3 cellular contexts compared by ENCODE assay signal in genomic region chr6:53306819-53307347, GRCh38.
TF ChIP-seq lines count a peak whose summit lies in the region.

No MANE protein-coding gene starts in this region.

TF ChIP-seq in SK-N-SH, 30 proteins besides CTCF, POLR2A, EP300 and RAD21 (continued from another document):
- TF ChIP-seq TCF12 (IDR thresholded peaks at IDR 0.05), result peak; percentile 25; the same call in 1 of the 2 replicates

TF ChIP-seq in SK-N-SH treated with all-trans-retinoic acid at 6 μM for 48 hours, 23 proteins besides CTCF, POLR2A, EP300 and RAD21 (continued from another document):
- TF ChIP-seq CREB5 (CRISPR knock-in tag; IDR thresholded peaks at IDR 0.05; ENCODE audit: low read depth), result no peak
- TF ChIP-seq ARNTL (CRISPR knock-in tag; IDR thresholded peaks at IDR 0.05; ENCODE audit: borderline replicate concordance, low read depth), result no peak
- TF ChIP-seq CSRNP3 (CRISPR knock-in tag; IDR thresholded peaks at IDR 0.05), result no peak
- TF ChIP-seq BACH2 (CRISPR knock-in tag; IDR thresholded peaks at IDR 0.05; ENCODE audit: borderline replicate concordance), result no peak
- TF ChIP-seq ZNF565 (CRISPR knock-in tag; conservative IDR thresholded peaks at IDR 0.05; ENCODE audit: low read depth), result no peak
- TF ChIP-seq ZC3H10 (CRISPR knock-in tag; IDR thresholded peaks at IDR 0.05), result no peak
- TF ChIP-seq, protein P1, sequence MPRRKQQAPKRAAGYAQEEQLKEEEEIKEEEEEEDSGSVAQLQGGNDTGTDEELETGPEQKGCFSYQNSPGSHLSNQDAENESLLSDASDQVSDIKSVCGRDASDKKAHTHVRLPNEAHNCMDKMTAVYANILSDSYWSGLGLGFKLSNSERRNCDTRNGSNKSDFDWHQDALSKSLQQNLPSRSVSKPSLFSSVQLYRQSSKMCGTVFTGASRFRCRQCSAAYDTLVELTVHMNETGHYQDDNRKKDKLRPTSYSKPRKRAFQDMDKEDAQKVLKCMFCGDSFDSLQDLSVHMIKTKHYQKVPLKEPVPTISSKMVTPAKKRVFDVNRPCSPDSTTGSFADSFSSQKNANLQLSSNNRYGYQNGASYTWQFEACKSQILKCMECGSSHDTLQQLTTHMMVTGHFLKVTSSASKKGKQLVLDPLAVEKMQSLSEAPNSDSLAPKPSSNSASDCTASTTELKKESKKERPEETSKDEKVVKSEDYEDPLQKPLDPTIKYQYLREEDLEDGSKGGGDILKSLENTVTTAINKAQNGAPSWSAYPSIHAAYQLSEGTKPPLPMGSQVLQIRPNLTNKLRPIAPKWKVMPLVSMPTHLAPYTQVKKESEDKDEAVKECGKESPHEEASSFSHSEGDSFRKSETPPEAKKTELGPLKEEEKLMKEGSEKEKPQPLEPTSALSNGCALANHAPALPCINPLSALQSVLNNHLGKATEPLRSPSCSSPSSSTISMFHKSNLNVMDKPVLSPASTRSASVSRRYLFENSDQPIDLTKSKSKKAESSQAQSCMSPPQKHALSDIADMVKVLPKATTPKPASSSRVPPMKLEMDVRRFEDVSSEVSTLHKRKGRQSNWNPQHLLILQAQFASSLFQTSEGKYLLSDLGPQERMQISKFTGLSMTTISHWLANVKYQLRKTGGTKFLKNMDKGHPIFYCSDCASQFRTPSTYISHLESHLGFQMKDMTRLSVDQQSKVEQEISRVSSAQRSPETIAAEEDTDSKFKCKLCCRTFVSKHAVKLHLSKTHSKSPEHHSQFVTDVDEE (CRISPR knock-in tag; IDR thresholded peaks at IDR 0.05), result no peak
- no peak for TF ChIP-seq ISL1 (CRISPR knock-in tag; IDR thresholded peaks at IDR 0.05)
- no peak for TF ChIP-seq SNAI2 (CRISPR knock-in tag; IDR thresholded peaks at IDR 0.05)
- no peak for TF ChIP-seq OSR1 (CRISPR knock-in tag; IDR thresholded peaks at IDR 0.05)
- TF ChIP-seq TOX (CRISPR knock-in tag; IDR thresholded peaks at IDR 0.05; ENCODE audit: borderline replicate concordance), result no peak
- no peak for TF ChIP-seq POU6F1 (CRISPR knock-in tag; IDR thresholded peaks at IDR 0.05; ENCODE audit: borderline replicate concordance, low read depth)
- no peak for TF ChIP-seq PPARA (CRISPR knock-in tag; IDR thresholded peaks at IDR 0.05; ENCODE audit: borderline replicate concordance)
- TF ChIP-seq GLIS3 (CRISPR knock-in tag; IDR thresholded peaks at IDR 0.05), result no peak
- no peak for TF ChIP-seq ZFP3 (CRISPR knock-in tag; IDR thresholded peaks at IDR 0.05)
TF ChIP-seq in SK-N-SH treated with all-trans-retinoic acid at 6 μM for 48 hours: peak in this region for 0.

TF ChIP-seq in liver, 16 proteins besides CTCF, POLR2A, EP300 and RAD21:
- TF ChIP-seq, protein P2, sequence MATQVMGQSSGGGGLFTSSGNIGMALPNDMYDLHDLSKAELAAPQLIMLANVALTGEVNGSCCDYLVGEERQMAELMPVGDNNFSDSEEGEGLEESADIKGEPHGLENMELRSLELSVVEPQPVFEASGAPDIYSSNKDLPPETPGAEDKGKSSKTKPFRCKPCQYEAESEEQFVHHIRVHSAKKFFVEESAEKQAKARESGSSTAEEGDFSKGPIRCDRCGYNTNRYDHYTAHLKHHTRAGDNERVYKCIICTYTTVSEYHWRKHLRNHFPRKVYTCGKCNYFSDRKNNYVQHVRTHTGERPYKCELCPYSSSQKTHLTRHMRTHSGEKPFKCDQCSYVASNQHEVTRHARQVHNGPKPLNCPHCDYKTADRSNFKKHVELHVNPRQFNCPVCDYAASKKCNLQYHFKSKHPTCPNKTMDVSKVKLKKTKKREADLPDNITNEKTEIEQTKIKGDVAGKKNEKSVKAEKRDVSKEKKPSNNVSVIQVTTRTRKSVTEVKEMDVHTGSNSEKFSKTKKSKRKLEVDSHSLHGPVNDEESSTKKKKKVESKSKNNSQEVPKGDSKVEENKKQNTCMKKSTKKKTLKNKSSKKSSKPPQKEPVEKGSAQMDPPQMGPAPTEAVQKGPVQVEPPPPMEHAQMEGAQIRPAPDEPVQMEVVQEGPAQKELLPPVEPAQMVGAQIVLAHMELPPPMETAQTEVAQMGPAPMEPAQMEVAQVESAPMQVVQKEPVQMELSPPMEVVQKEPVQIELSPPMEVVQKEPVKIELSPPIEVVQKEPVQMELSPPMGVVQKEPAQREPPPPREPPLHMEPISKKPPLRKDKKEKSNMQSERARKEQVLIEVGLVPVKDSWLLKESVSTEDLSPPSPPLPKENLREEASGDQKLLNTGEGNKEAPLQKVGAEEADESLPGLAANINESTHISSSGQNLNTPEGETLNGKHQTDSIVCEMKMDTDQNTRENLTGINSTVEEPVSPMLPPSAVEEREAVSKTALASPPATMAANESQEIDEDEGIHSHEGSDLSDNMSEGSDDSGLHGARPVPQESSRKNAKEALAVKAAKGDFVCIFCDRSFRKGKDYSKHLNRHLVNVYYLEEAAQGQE (IDR thresholded peaks at IDR 0.05), result no peak
- TF ChIP-seq JUND (IDR thresholded peaks at IDR 0.05) (peak; percentile 86 to 89), HNF4G (IDR thresholded peaks at IDR 0.05) (peak; percentile 81), GABPA (IDR thresholded peaks at IDR 0.05 in 1 of 2, conservative IDR thresholded peaks at IDR 0.05 in 1 of 2) (no peak), YY1 (IDR thresholded peaks at IDR 0.05) (peak; percentile 49), HNF4A (conservative IDR thresholded peaks at IDR 0.05) (peak; percentile 95 to 97), FOXA1 (IDR thresholded peaks at IDR 0.05) (peak; percentile 38), SP1 (IDR thresholded peaks at IDR 0.05) (peak; percentile 91), NR2F2 (IDR thresholded peaks at IDR 0.05) (no peak), TAF1 (conservative IDR thresholded peaks at IDR 0.05) (no peak), FOXA2 (IDR thresholded peaks at IDR 0.05) (peak; percentile 42), RXRA (IDR thresholded peaks at IDR 0.05) (peak; percentile 76 to 89), EGR1 (IDR thresholded peaks at IDR 0.05; ENCODE audit: low read depth in 2 of 2) (peak in 1 of 2 donors; percentile 61)
- TF ChIP-seq, protein P3, sequence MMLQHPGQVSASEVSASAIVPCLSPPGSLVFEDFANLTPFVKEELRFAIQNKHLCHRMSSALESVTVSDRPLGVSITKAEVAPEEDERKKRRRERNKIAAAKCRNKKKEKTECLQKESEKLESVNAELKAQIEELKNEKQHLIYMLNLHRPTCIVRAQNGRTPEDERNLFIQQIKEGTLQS (IDR thresholded peaks at IDR 0.05), result peak; percentile 71
- TF ChIP-seq, protein P4, sequence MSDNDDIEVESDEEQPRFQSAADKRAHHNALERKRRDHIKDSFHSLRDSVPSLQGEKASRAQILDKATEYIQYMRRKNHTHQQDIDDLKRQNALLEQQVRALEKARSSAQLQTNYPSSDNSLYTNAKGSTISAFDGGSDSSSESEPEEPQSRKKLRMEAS (IDR thresholded peaks at IDR 0.05), result peak; percentile 71
- TF ChIP-seq, protein P5, sequence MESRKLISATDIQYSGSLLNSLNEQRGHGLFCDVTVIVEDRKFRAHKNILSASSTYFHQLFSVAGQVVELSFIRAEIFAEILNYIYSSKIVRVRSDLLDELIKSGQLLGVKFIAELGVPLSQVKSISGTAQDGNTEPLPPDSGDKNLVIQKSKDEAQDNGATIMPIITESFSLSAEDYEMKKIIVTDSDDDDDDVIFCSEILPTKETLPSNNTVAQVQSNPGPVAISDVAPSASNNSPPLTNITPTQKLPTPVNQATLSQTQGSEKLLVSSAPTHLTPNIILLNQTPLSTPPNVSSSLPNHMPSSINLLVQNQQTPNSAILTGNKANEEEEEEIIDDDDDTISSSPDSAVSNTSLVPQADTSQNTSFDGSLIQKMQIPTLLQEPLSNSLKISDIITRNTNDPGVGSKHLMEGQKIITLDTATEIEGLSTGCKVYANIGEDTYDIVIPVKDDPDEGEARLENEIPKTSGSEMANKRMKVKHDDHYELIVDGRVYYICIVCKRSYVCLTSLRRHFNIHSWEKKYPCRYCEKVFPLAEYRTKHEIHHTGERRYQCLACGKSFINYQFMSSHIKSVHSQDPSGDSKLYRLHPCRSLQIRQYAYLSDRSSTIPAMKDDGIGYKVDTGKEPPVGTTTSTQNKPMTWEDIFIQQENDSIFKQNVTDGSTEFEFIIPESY (IDR thresholded peaks at IDR 0.05), result peak; percentile 38
